Comparison of ENCODE assay signal across 1 cellular context in genomic region chr7:100890640-100891521, GRCh38.
TF ChIP-seq lines count a peak whose summit lies in the region.

No MANE protein-coding gene starts in this region.

TF ChIP-seq in IMR-90, 13 proteins besides CTCF, POLR2A, EP300 and RAD21 (continued from another document):
- no peak for TF ChIP-seq MAFK (IDR thresholded peaks at IDR 0.05; ENCODE audit: low read depth, low read length)
- TF ChIP-seq, protein P1, sequence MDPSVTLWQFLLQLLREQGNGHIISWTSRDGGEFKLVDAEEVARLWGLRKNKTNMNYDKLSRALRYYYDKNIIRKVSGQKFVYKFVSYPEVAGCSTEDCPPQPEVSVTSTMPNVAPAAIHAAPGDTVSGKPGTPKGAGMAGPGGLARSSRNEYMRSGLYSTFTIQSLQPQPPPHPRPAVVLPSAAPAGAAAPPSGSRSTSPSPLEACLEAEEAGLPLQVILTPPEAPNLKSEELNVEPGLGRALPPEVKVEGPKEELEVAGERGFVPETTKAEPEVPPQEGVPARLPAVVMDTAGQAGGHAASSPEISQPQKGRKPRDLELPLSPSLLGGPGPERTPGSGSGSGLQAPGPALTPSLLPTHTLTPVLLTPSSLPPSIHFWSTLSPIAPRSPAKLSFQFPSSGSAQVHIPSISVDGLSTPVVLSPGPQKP (IDR thresholded peaks at IDR 0.05; ENCODE audit: borderline replicate concordance, low read depth, low read length) = no peak
- TF ChIP-seq MXI1 (IDR thresholded peaks at IDR 0.05; ENCODE audit: borderline replicate concordance, low read depth, low read length) = no peak
- TF ChIP-seq CEBPB (IDR thresholded peaks at IDR 0.05; ENCODE audit: low read depth, low read length) = no peak
